ENCODE assay signal across 1 cellular context in genomic region chr1:233294991-233295774, GRCh38.
A peak's percentile ranks its signal among the peaks of the same experiment; 100 is the strongest.
TF ChIP-seq lines count a peak whose summit lies in the region.

Gene PCNX2 (minus strand): TSS chr1:233295725. CDS start chr1:233295478, 247 bp downstream.

TF ChIP-seq in GM12878, 131 proteins besides CTCF, POLR2A, EP300 and RAD21 (continued from another document and continues in another):
- TF ChIP-seq CEBPB (IDR thresholded peaks at IDR 0.05; ENCODE audit: borderline replicate concordance in 1 of 2, low read depth in 2 of 2, low read length in 2 of 2) (no peak), LARP7 (IDR thresholded peaks at IDR 0.05) (0 out of 2 replicates have a peak, but pooled peaks have one; percentile 43), SREBF1 (IDR thresholded peaks at IDR 0.05; ENCODE audit: low read length) (no peak), SRF (IDR thresholded peaks at IDR 0.05; ENCODE audit: low read depth in 2 of 2, low read length in 2 of 2) (no peak), CHD1 (IDR thresholded peaks at IDR 0.05; ENCODE audit: low read depth, low read length) (no peak), YY1 (IDR thresholded peaks at IDR 0.05; ENCODE audit: low read depth, low read length) (peak; percentile 84), EED (IDR thresholded peaks at IDR 0.05; ENCODE audit: low read depth) (no peak), DPF2 (IDR thresholded peaks at IDR 0.05) (0 out of 2 replicates have a peak, but pooled peaks have one; percentile 20), ZSCAN29 (IDR thresholded peaks at IDR 0.05) (no peak), BACH1 (IDR thresholded peaks at IDR 0.05; ENCODE audit: borderline replicate concordance) (no peak), IKZF1 (conservative IDR thresholded peaks at IDR 0.05) (peak; percentile 29; the same call in 1 of the 2 replicates), E4F1 (IDR thresholded peaks at IDR 0.05; ENCODE audit: borderline replicate concordance, partially characterized antibody) (no peak), ESRRA (IDR thresholded peaks at IDR 0.05; ENCODE audit: low read length) (no peak), ZNF207 (IDR thresholded peaks at IDR 0.05; ENCODE audit: borderline replicate concordance) (no peak), POLR2AphosphoS5 (IDR thresholded peaks at IDR 0.05; ENCODE audit: low read length) (no peak), NR2C1 (IDR thresholded peaks at IDR 0.05) (no peak), NRF1 (conservative IDR thresholded peaks at IDR 0.05; ENCODE audit: low read depth, low read length) (no peak), SMAD1 (IDR thresholded peaks at IDR 0.05; ENCODE audit: low read depth, partially characterized antibody) (no peak), MYB (IDR thresholded peaks at IDR 0.05; ENCODE audit: borderline replicate concordance, low read depth, low read length) (no peak), TCF3 (IDR thresholded peaks at IDR 0.05; ENCODE audit: borderline replicate concordance, insufficient read depth, low read depth, low read length) (0 out of 2 replicates have a peak, but pooled peaks have one; percentile 21), MTA2 (IDR thresholded peaks at IDR 0.05; ENCODE audit: low read depth) (no peak), FOXM1 (IDR thresholded peaks at IDR 0.05; ENCODE audit: low read depth, low read length) (no peak), BHLHE40 (IDR thresholded peaks at IDR 0.05; ENCODE audit: borderline replicate concordance in 1 of 2, low read depth in 2 of 2, low read length in 1 of 2) (0 out of 4 replicates have a peak, but pooled peaks of 1 of the 2 experiments have one; percentile 22), RELA (IDR thresholded peaks at IDR 0.05; ENCODE audit: borderline replicate concordance, partially characterized antibody) (no peak), FOXK2 (IDR thresholded peaks at IDR 0.05) (no peak), SUZ12 (IDR thresholded peaks at IDR 0.05; ENCODE audit: unreplicated experiment) (no peak), TAF1 (IDR thresholded peaks at IDR 0.05; ENCODE audit: borderline replicate concordance, low read depth, low read length) (peak; percentile 59; the same call in 1 of the 2 replicates), EGR1 (IDR thresholded peaks at IDR 0.05; ENCODE audit: borderline replicate concordance in 1 of 2, low read depth in 2 of 2, low read length in 2 of 2) (peak in 1 of 2 experiments; percentile 55; a peak in 1 of 3 replicates), SREBF2 (IDR thresholded peaks at IDR 0.05; ENCODE audit: low read length) (no peak), REST (IDR thresholded peaks at IDR 0.05; ENCODE audit: low read depth, low read length) (no peak), SMARCA5 (IDR thresholded peaks at IDR 0.05) (no peak), KAT2A (conservative IDR thresholded peaks at IDR 0.05; ENCODE audit: control insufficient read depth, low read depth, low read length) (no peak), JUNB (IDR thresholded peaks at IDR 0.05) (peak; percentile 35), ZNF24 (IDR thresholded peaks at IDR 0.05) (no peak)
- TF ChIP-seq, protein P1, sequence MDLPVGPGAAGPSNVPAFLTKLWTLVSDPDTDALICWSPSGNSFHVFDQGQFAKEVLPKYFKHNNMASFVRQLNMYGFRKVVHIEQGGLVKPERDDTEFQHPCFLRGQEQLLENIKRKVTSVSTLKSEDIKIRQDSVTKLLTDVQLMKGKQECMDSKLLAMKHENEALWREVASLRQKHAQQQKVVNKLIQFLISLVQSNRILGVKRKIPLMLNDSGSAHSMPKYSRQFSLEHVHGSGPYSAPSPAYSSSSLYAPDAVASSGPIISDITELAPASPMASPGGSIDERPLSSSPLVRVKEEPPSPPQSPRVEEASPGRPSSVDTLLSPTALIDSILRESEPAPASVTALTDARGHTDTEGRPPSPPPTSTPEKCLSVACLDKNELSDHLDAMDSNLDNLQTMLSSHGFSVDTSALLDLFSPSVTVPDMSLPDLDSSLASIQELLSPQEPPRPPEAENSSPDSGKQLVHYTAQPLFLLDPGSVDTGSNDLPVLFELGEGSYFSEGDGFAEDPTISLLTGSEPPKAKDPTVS (IDR thresholded peaks at IDR 0.05; ENCODE audit: low read depth, low read length): no peak
- TF ChIP-seq, protein P2, sequence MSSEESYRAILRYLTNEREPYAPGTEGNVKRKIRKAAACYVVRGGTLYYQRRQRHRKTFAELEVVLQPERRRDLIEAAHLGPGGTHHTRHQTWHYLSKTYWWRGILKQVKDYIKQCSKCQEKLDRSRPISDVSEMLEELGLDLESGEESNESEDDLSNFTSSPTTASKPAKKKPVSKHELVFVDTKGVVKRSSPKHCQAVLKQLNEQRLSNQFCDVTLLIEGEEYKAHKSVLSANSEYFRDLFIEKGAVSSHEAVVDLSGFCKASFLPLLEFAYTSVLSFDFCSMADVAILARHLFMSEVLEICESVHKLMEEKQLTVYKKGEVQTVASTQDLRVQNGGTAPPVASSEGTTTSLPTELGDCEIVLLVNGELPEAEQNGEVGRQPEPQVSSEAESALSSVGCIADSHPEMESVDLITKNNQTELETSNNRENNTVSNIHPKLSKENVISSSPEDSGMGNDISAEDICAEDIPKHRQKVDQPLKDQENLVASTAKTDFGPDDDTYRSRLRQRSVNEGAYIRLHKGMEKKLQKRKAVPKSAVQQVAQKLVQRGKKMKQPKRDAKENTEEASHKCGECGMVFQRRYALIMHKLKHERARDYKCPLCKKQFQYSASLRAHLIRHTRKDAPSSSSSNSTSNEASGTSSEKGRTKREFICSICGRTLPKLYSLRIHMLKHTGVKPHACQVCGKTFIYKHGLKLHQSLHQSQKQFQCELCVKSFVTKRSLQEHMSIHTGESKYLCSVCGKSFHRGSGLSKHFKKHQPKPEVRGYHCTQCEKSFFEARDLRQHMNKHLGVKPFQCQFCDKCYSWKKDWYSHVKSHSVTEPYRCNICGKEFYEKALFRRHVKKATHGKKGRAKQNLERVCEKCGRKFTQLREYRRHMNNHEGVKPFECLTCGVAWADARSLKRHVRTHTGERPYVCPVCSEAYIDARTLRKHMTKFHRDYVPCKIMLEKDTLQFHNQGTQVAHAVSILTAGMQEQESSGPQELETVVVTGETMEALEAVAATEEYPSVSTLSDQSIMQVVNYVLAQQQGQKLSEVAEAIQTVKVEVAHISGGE (CRISPR knock-in tag; IDR thresholded peaks at IDR 0.05): no peak
- TF ChIP-seq, protein P3, sequence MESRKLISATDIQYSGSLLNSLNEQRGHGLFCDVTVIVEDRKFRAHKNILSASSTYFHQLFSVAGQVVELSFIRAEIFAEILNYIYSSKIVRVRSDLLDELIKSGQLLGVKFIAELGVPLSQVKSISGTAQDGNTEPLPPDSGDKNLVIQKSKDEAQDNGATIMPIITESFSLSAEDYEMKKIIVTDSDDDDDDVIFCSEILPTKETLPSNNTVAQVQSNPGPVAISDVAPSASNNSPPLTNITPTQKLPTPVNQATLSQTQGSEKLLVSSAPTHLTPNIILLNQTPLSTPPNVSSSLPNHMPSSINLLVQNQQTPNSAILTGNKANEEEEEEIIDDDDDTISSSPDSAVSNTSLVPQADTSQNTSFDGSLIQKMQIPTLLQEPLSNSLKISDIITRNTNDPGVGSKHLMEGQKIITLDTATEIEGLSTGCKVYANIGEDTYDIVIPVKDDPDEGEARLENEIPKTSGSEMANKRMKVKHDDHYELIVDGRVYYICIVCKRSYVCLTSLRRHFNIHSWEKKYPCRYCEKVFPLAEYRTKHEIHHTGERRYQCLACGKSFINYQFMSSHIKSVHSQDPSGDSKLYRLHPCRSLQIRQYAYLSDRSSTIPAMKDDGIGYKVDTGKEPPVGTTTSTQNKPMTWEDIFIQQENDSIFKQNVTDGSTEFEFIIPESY (IDR thresholded peaks at IDR 0.05): no peak
- TF ChIP-seq, protein P4, sequence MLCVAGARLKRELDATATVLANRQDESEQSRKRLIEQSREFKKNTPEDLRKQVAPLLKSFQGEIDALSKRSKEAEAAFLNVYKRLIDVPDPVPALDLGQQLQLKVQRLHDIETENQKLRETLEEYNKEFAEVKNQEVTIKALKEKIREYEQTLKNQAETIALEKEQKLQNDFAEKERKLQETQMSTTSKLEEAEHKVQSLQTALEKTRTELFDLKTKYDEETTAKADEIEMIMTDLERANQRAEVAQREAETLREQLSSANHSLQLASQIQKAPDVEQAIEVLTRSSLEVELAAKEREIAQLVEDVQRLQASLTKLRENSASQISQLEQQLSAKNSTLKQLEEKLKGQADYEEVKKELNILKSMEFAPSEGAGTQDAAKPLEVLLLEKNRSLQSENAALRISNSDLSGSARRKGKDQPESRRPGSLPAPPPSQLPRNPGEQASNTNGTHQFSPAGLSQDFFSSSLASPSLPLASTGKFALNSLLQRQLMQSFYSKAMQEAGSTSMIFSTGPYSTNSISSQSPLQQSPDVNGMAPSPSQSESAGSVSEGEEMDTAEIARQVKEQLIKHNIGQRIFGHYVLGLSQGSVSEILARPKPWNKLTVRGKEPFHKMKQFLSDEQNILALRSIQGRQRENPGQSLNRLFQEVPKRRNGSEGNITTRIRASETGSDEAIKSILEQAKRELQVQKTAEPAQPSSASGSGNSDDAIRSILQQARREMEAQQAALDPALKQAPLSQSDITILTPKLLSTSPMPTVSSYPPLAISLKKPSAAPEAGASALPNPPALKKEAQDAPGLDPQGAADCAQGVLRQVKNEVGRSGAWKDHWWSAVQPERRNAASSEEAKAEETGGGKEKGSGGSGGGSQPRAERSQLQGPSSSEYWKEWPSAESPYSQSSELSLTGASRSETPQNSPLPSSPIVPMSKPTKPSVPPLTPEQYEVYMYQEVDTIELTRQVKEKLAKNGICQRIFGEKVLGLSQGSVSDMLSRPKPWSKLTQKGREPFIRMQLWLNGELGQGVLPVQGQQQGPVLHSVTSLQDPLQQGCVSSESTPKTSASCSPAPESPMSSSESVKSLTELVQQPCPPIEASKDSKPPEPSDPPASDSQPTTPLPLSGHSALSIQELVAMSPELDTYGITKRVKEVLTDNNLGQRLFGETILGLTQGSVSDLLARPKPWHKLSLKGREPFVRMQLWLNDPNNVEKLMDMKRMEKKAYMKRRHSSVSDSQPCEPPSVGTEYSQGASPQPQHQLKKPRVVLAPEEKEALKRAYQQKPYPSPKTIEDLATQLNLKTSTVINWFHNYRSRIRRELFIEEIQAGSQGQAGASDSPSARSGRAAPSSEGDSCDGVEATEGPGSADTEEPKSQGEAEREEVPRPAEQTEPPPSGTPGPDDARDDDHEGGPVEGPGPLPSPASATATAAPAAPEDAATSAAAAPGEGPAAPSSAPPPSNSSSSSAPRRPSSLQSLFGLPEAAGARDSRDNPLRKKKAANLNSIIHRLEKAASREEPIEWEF (IDR thresholded peaks at IDR 0.05; ENCODE audit: insufficient replicate concordance, low read depth, low read length): no peak
- TF ChIP-seq, protein P5, sequence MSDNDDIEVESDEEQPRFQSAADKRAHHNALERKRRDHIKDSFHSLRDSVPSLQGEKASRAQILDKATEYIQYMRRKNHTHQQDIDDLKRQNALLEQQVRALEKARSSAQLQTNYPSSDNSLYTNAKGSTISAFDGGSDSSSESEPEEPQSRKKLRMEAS (IDR thresholded peaks at IDR 0.05; ENCODE audit: low read depth, low read length): no peak
- TF ChIP-seq, protein P6, sequence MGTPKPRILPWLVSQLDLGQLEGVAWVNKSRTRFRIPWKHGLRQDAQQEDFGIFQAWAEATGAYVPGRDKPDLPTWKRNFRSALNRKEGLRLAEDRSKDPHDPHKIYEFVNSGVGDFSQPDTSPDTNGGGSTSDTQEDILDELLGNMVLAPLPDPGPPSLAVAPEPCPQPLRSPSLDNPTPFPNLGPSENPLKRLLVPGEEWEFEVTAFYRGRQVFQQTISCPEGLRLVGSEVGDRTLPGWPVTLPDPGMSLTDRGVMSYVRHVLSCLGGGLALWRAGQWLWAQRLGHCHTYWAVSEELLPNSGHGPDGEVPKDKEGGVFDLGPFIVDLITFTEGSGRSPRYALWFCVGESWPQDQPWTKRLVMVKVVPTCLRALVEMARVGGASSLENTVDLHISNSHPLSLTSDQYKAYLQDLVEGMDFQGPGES (IDR thresholded peaks at IDR 0.05): no peak
